In genomic region chr15:31278544-31279220, GRCh38 we compare ENCODE assay signal across 17 cellular contexts. TPM values are rescaled to one million over a fixed set of nuclear protein-coding genes. Genes with fewer than 3 reads are reported as not detected.
A peak's percentile ranks its signal among the peaks of the same experiment; 100 is the strongest.
DNase-seq lines count a peak whose midpoint lies in the region; ATAC-seq, FAIRE-seq and TF ChIP-seq lines count a peak whose summit lies in the region.
"Had no signal": no experiment of that assay in that cellular context is flagged by ENCODE, and none has a peak within 500 bp of the region (broad histone marks: within the 10 kb centered on the region; RNA-seq: fewer than 3 reads in every experiment).

No MANE protein-coding gene starts in this region.

- H3K4me3 ChIP-seq in H1 (ENCODE audit: extremely low read depth in 1 of 4, insufficient read depth in 2 of 4, low read depth in 3 of 4, low read length in 4 of 4) (no peak overlapping the region), osteoblast (ENCODE audit: insufficient read depth, low read length) (no peak overlapping the region), mucosa of descending colon (no peak overlapping the region), gastroesophageal sphincter (no peak overlapping the region)
- H3K4me3 ChIP-seq: lower lobe of right lung had no signal

- POLR2A ChIA-PET in H1 (lab: Charles Lee; ENCODE audit: partially characterized antibody): interaction anchor here (1.3 kb wide), 1 partner anchor 27 kb away, joined by 3 read pairs; no protein-coding TSS in a partner anchor

- no peak overlapping the region; the same call in 1 of the 2 replicates for H2AFZ ChIP-seq in H1 (ENCODE audit: low read length)
- no peak overlapping the region for H2AFZ ChIP-seq in osteoblast (ENCODE audit: low read length)
- H2AFZ ChIP-seq: parathyroid adenoma had no signal

- H3K4me1 ChIP-seq in H1 (replicated peaks in 1 of 4; ENCODE audit: control insufficient read depth in 3 of 4, insufficient read depth in 4 of 4, low read length in 3 of 4) (peaks cover 0 to 3% (median 0%) of the 10 kb centered on the region in 4 experiments; a peak in 3 of 7 replicates), osteoblast (ENCODE audit: insufficient read depth, low read length) (peaks cover 7% of the 10 kb centered on the region), mucosa of descending colon (ENCODE audit: low read depth) (peaks cover 3% of the 10 kb centered on the region), gastroesophageal sphincter (no peaks in the 10 kb centered on the region)
- H3K4me1 ChIP-seq: parathyroid adenoma had no signal

- no peak overlapping the region for H4K5ac ChIP-seq in H1 (ENCODE audit: insufficient read length, low read depth, low read length)

- H2BK12ac ChIP-seq in H1 (ENCODE audit: low read depth, low read length): 0 out of 2 replicates have a peak overlapping the region, but pooled peaks have one; percentile 4

- H3K56ac ChIP-seq in H1 (replicated peaks; ENCODE audit: insufficient read length, low read depth, low read length): no peak overlapping the region

- H4K8ac ChIP-seq in H1 (ENCODE audit: extremely low read depth, insufficient read depth, low read length): no peak overlapping the region

- TF ChIP-seq RAD21 in H1 (IDR thresholded peaks at IDR 0.05 in 1 of 2, conservative IDR thresholded peaks at IDR 0.05 in 1 of 2; ENCODE audit: low read depth in 2 of 2, low read length in 2 of 2): no peak

- no peak overlapping the region for H4K91ac ChIP-seq in H1 (replicated peaks; ENCODE audit: insufficient read length, low read length)

- no peak overlapping the region for H2BK120ac ChIP-seq in H1 (replicated peaks; ENCODE audit: low read depth, low read length)

- peaks cover 2% of the 10 kb centered on the region; the same call in 1 of the 2 replicates for H3K23me2 ChIP-seq in H1 (ENCODE audit: low read depth, low read length)

- H3K79me2 ChIP-seq in H1 (ENCODE audit: control insufficient read depth in 1 of 2, insufficient read depth in 2 of 2, low read length in 2 of 2) (no peaks in the 10 kb centered on the region), osteoblast (ENCODE audit: insufficient read depth, low read length) (no peaks in the 10 kb centered on the region)
- H3K79me2 ChIP-seq: parathyroid adenoma had no signal

- H3K4ac ChIP-seq in H1 (replicated peaks; ENCODE audit: insufficient read length, low read depth, low read length): no peak overlapping the region

- H3K14ac ChIP-seq in H1 (ENCODE audit: insufficient read length): no peak overlapping the region

- TF ChIP-seq POLR2A in H1 (IDR thresholded peaks at IDR 0.05; ENCODE audit: control extremely low read depth in 1 of 2, low read depth in 2 of 2, low read length in 2 of 2): no peak
- no peak for TF ChIP-seq POLR2A in gastroesophageal sphincter (IDR thresholded peaks at IDR 0.05)

- H3K27me3 Mint-ChIP-seq in stimulated activated naive CD8-positive, alpha-beta T cell treated with anti-CD3 and anti-CD28 coated beads, Interleukin-15, amount 100 ng/mL, for 72 hours: no peaks in the 10 kb centered on the region

- no peak overlapping the region for H3K9ac ChIP-seq in H1 (replicated peaks in 1 of 4; ENCODE audit: extremely low read depth in 1 of 4, low read depth in 3 of 4, low read length in 3 of 4)
- H3K9ac ChIP-seq: parathyroid adenoma had no signal

- H2AK5ac ChIP-seq in H1 (ENCODE audit: low read depth, low read length): no peak overlapping the region

- peak in 1 of 2 donors; percentile 2 for DNase-seq in stimulated activated naive CD8-positive, alpha-beta T cell treated with anti-CD3 and anti-CD28 coated beads, Interleukin-15, amount 100 ng/mL, for 72 hours
- DNase-seq in stimulated activated naive CD8-positive, alpha-beta T cell treated with anti-CD3 and anti-CD28 coated beads, Interleukin-15, Interleukin-2, amounts not matched to agents 100 U/mL and 50 U/mL, for 24 hours: no peak
- DNase-seq in H1 (ENCODE audit: low read depth in 1 of 2, low spot score in 2 of 2) (peak in 1 of 2 experiments; percentile 33), osteoblast (ENCODE audit: insufficient read length, low spot score, missing footprints) (peak; percentile 58), DMS153 treated with DMSO at 0.1 percent for 48 hours (lab: John Stamatoyannopoulos, UW; ENCODE audit: unreplicated experiment) (no peak), mucosa of descending colon (no peak), NOMO-1 treated with dmso at 0.1 percent for 144 hours (lab: John Stamatoyannopoulos, UW; ENCODE audit: unreplicated experiment) (no peak)
- DNase-seq: activated CD4-positive, alpha-beta T cell treated with anti-CD3 and anti-CD28 coated beads for 4 hours; activated gamma-delta T cell treated with Interleukin-2 at 50 U/mL for 16 hours; C1 segment of cervical spinal cord; hippocampal formation; lower lobe of right lung; OCI-M1; stimulated activated CD8-positive, alpha-beta memory T cell treated with anti-CD3 and anti-CD28 coated beads, Interleukin-4, amount 100 ng/mL, for 48 hours had no signal

- no peak for FAIRE-seq in H1 (lab: Jason Lieb, UNC)

- intact Hi-C loops in mucosa of descending colon (cut with DNase I, micrococcal nuclease): no loop called here

- H2BK5ac ChIP-seq in H1 (ENCODE audit: low read depth, low read length): no peak overlapping the region

- H3K23ac ChIP-seq in H1 (ENCODE audit: insufficient read length): no peak overlapping the region

- H3K36me3 ChIP-seq in H1 (ENCODE audit: control insufficient read depth in 2 of 4, insufficient read depth in 4 of 4, low read length in 3 of 4): no peaks in the 10 kb centered on the region
- no peaks in the 10 kb centered on the region for H3K36me3 ChIP-seq in osteoblast (ENCODE audit: insufficient read depth, low read length)
- H3K36me3 ChIP-seq in mucosa of descending colon (ENCODE audit: low read depth): no peaks in the 10 kb centered on the region
- H3K36me3 ChIP-seq in gastroesophageal sphincter: no peaks in the 10 kb centered on the region
- H3K36me3 ChIP-seq: lower lobe of right lung had no signal

- no peak for TF ChIP-seq EP300 in H1 (IDR thresholded peaks at IDR 0.05; ENCODE audit: borderline replicate concordance in 1 of 2, low read depth in 2 of 2, low read length in 2 of 2)
- TF ChIP-seq EP300 in gastroesophageal sphincter (IDR thresholded peaks at IDR 0.05): no peak

- H3K27me3 ChIP-seq in H1 (replicated peaks in 1 of 4; ENCODE audit: control insufficient read depth in 3 of 4, extremely low read depth in 1 of 4, insufficient read depth in 3 of 4, low read length in 3 of 4) (no peaks in the 10 kb centered on the region), osteoblast (ENCODE audit: insufficient read depth, low read length) (no peaks in the 10 kb centered on the region), gastroesophageal sphincter (no peaks in the 10 kb centered on the region)

- 0 out of 2 replicates have a peak overlapping the region, but pooled peaks have one; percentile 72 for H2BK15ac ChIP-seq in H1 (ENCODE audit: low read length)

- H3K27ac Mint-ChIP-seq in stimulated activated naive CD8-positive, alpha-beta T cell treated with anti-CD3 and anti-CD28 coated beads, Interleukin-15, amount 100 ng/mL, for 72 hours: no peak overlapping the region

- ATAC-seq in stimulated activated naive CD8-positive, alpha-beta T cell treated with anti-CD3 and anti-CD28 coated beads, Interleukin-15, amount 100 ng/mL, for 72 hours: peak; percentile 33
- ATAC-seq in stimulated activated naive CD8-positive, alpha-beta T cell treated with anti-CD3 and anti-CD28 coated beads, Interleukin-15, Interleukin-2, amounts not matched to agents 100 U/mL and 50 U/mL, for 24 hours: no peak
- ATAC-seq in mucosa of descending colon (no peak), gastroesophageal sphincter (no peak)

- no peaks in the 10 kb centered on the region for H3K79me1 ChIP-seq in H1 (ENCODE audit: low read depth, low read length)

- H3K4me1 Mint-ChIP-seq in stimulated activated naive CD8-positive, alpha-beta T cell treated with anti-CD3 and anti-CD28 coated beads, Interleukin-15, amount 100 ng/mL, for 72 hours: peaks cover 9% of the 10 kb centered on the region

- no peaks in the 10 kb centered on the region; a peak in 1 of 4 replicates for H3K9me3 ChIP-seq in H1 (ENCODE audit: insufficient read depth in 2 of 2, low read depth in 1 of 2, low read length in 1 of 2)
- no peaks in the 10 kb centered on the region for H3K9me3 ChIP-seq in osteoblast (ENCODE audit: low read depth, low read length)
- H3K9me3 ChIP-seq in mucosa of descending colon: no peaks in the 10 kb centered on the region
- H3K9me3 ChIP-seq in gastroesophageal sphincter: no peaks in the 10 kb centered on the region
- H3K9me3 ChIP-seq: lower lobe of right lung had no signal

- H3K9me3 Mint-ChIP-seq in stimulated activated naive CD8-positive, alpha-beta T cell treated with anti-CD3 and anti-CD28 coated beads, Interleukin-15, amount 100 ng/mL, for 72 hours: no peaks in the 10 kb centered on the region
- H3K9me3 Mint-ChIP-seq: H9 had no signal

- CTCF ChIA-PET in H1 (lab: Charles Lee; ENCODE audit: partially characterized antibody): interaction anchor here (1.1 to 1.2 kb wide), 2 partner anchors 15 to 87 kb away, joined by 4 read pairs; no protein-coding TSS in a partner anchor

- WGBS in H1 (ENCODE audit: extremely low coverage in 1 of 2, insufficient coverage in 1 of 2, insufficient read length in 1 of 2, insufficient replicate concordance in 2 of 2, low coverage in 1 of 2, low lambda C conversion rate in 2 of 2, missing lambda C conversion rate in 1 of 2), 2 experiments: 86% methylated on average over 18 of the region's 18 CpGs; no CpG with 5 or more reads in 1 of the 2 experiments
- WGBS in gastroesophageal sphincter (ENCODE audit: low coverage in 1 of 2), 2 donors: no CpG with 5 or more reads among the region's 18 CpGs

- H3K4me2 ChIP-seq in H1 (ENCODE audit: insufficient read depth in 1 of 2, low read depth in 2 of 2, low read length in 2 of 2) (no peak overlapping the region), osteoblast (ENCODE audit: insufficient read depth, low read length) (no peak overlapping the region)

- H3K18ac ChIP-seq in H1 (ENCODE audit: extremely low read depth, low read length): no peak overlapping the region

- H4K20me1 ChIP-seq in H1 (replicated peaks in 1 of 2; ENCODE audit: control insufficient read depth in 1 of 2, insufficient read depth in 2 of 2, low read length in 2 of 2) (no peaks in the 10 kb centered on the region), osteoblast (ENCODE audit: insufficient read depth, low read length) (no peaks in the 10 kb centered on the region)

- H2BK20ac ChIP-seq in H1 (ENCODE audit: low read length): no peak overlapping the region

- H3K4me3 Mint-ChIP-seq in stimulated activated naive CD8-positive, alpha-beta T cell treated with anti-CD3 and anti-CD28 coated beads, Interleukin-15, amount 100 ng/mL, for 72 hours: no peak overlapping the region
- H3K4me3 Mint-ChIP-seq: H9 had no signal

- no peak overlapping the region; the same call in 1 of the 2 replicates for H3K27ac ChIP-seq in H1 (ENCODE audit: low read depth, low read length)
- no peak overlapping the region for H3K27ac ChIP-seq in osteoblast (ENCODE audit: low read depth, low read length)
- no peak overlapping the region for H3K27ac ChIP-seq in gastroesophageal sphincter
- H3K27ac ChIP-seq: lower lobe of right lung, parathyroid adenoma had no signal

- TF ChIP-seq CTCF in H1 (IDR thresholded peaks at IDR 0.05; ENCODE audit: control extremely low read depth in 1 of 3, insufficient read depth in 1 of 3, low read depth in 1 of 3, low read length in 3 of 3) (no peak), osteoblast (IDR thresholded peaks at IDR 0.05; ENCODE audit: extremely low read depth, low read depth, low read length) (no peak), mucosa of descending colon (IDR thresholded peaks at IDR 0.05) (no peak), gastroesophageal sphincter (IDR thresholded peaks at IDR 0.05) (no peak)

RNA-seq across cellular contexts. Expression of gene KLF13, which starts 48.0 kb away (rescaled TPM):
- 32.4 and 33.4 TPM in 2 replicates for total RNA-seq in H1 (2021; fragmentation: NEBNext Ultra II Directional; extraction: Animal tissue kit (Norgen Biotek cat#: 25700))
- 15.7 and 18.3 TPM in 2 replicates for polyA plus RNA-seq in H1 (2011; rRNA removed)
- 16.2 TPM for polyA plus RNA-seq in H1 (2011; cell fraction: cytosol; rRNA removed)
- polyA plus RNA-seq in H1 (2011; cell fraction: nucleus; rRNA removed): 17.3 TPM
- 21.5 to 39.3 TPM (median 24.4 TPM) in 4 replicates for polyA plus RNA-seq in H1 (2012, experiment 1 of 2)
- 13.0 TPM for polyA plus RNA-seq in H1 (2012, experiment 2 of 2)
- polyA plus RNA-seq in H1 (2013, experiment 1 of 2): 34.5 TPM
- 37.8 TPM for polyA plus RNA-seq in H1 (2013, experiment 2 of 2)
- 15.4 and 21.4 TPM in 2 replicates for polyA minus RNA-seq in H1 (2011; rRNA and poly(A)+ RNA removed)
- polyA minus RNA-seq in H1 (2011; cell fraction: cytosol; rRNA and poly(A)+ RNA removed): 21.7 TPM
- polyA minus RNA-seq in H1 (2011; cell fraction: nucleus; rRNA and poly(A)+ RNA removed): 10.9 TPM
- 53.3 and 58.6 TPM in 2 replicates for total RNA-seq in osteoblast
- total RNA-seq in mucosa of descending colon: 100 to 1,000 TPM in 1 of 3 donors, 10 to 100 TPM in 2; 72.4 to 107 (median 91.2) TPM
- total RNA-seq in gastroesophageal sphincter: 100 to 1,000 TPM in 1 of 4 donors, 10 to 100 TPM in 3; 49.7 to 106 (median 76.1) TPM
